ENCODE assay signal across 27 cellular contexts in genomic region chr1:110728388-110728787, GRCh38. TPM values are rescaled to one million over a fixed set of nuclear protein-coding genes. Genes with fewer than 3 reads are reported as not detected.
"Had no signal": no experiment of that assay in that cellular context is flagged by ENCODE, and none has a peak within 500 bp of the region (broad histone marks: within the 10 kb centered on the region; RNA-seq: fewer than 3 reads in every experiment).

No MANE protein-coding gene starts in this region.

- H3K9me3 Mint-ChIP-seq: endodermal cell; immature natural killer cell; nephron; stimulated activated effector memory CD8-positive, alpha-beta T cell treated with anti-CD3 and anti-CD28 coated beads, Interleukin-12 subunit alpha, Interleukin-12 subunit beta, amount 100 ng/mL, for 72 hours; type B pancreatic cell had no signal

- H3K4me3 Mint-ChIP-seq: endodermal cell; immature natural killer cell; nephron; stimulated activated effector memory CD8-positive, alpha-beta T cell treated with anti-CD3 and anti-CD28 coated beads, Interleukin-12 subunit alpha, Interleukin-12 subunit beta, amount 100 ng/mL, for 72 hours; type B pancreatic cell had no signal

- H3K4me1 Mint-ChIP-seq: endodermal cell, nephron had no signal

- DNase-seq: effector CD4-positive, alpha-beta T cell; endodermal cell; erythroblast; foreskin keratinocyte; immature natural killer cell; left ventricle myocardium inferior; mesenchymal stem cell; midbrain; occipital lobe; pancreas; right cardiac atrium; small intestine; stimulated activated CD4-positive, alpha-beta T cell treated with anti-CD3 and anti-CD28 coated beads, Interleukin-12 subunit alpha, Interleukin-12 subunit beta, amount 100 ng/mL, for 4 hours; stimulated activated CD4-positive, alpha-beta T cell treated with anti-CD3 and anti-CD28 coated beads, Interleukin-2, amount 100 ng/mL, for 48 hours; stimulated activated CD8-positive, alpha-beta memory T cell treated with anti-CD3 and anti-CD28 coated beads, Interleukin-4, amount 100 ng/mL, for 48 hours; stimulated activated naive CD8-positive, alpha-beta T cell treated with anti-CD3 and anti-CD28 coated beads, Interleukin-15, Interleukin-2, amounts not matched to agents 100 U/mL and 50 U/mL, for 24 hours; thyroid gland; uterus had no signal

- H3K9me3 ChIP-seq: left ventricle myocardium inferior, pancreas, suprapubic skin, thyroid gland, uterus had no signal

- H3K36me3 Mint-ChIP-seq: immature natural killer cell; stimulated activated effector memory CD8-positive, alpha-beta T cell treated with anti-CD3 and anti-CD28 coated beads, Interleukin-12 subunit alpha, Interleukin-12 subunit beta, amount 100 ng/mL, for 72 hours; type B pancreatic cell had no signal

- H3K36me3 ChIP-seq: left ventricle myocardium inferior, pancreas, suprapubic skin, thyroid gland, uterus had no signal

- H3K27ac ChIP-seq: foreskin keratinocyte, left ventricle myocardium inferior, pancreas, suprapubic skin, thyroid gland, uterus had no signal

- H3K27ac Mint-ChIP-seq: endodermal cell; nephron; progenitor cell of endocrine pancreas; stimulated activated effector memory CD8-positive, alpha-beta T cell treated with anti-CD3 and anti-CD28 coated beads, Interleukin-12 subunit alpha, Interleukin-12 subunit beta, amount 100 ng/mL, for 72 hours; type B pancreatic cell had no signal

- H3K4me3 ChIP-seq: left ventricle myocardium inferior, lung, pancreas, suprapubic skin, thyroid gland, uterus had no signal

- H3K4me1 ChIP-seq: foreskin keratinocyte, left ventricle myocardium inferior, pancreas, suprapubic skin, thyroid gland, uterus had no signal

- ATAC-seq: foreskin keratinocyte; pancreas; right cardiac atrium; stimulated activated effector memory CD8-positive, alpha-beta T cell treated with anti-CD3 and anti-CD28 coated beads, Interleukin-12 subunit alpha, Interleukin-12 subunit beta, amount 100 ng/mL, for 72 hours; stimulated activated naive CD8-positive, alpha-beta T cell treated with anti-CD3 and anti-CD28 coated beads, Interleukin-15, Interleukin-2, amounts not matched to agents 100 U/mL and 50 U/mL, for 24 hours had no signal

- H3K27me3 ChIP-seq: foreskin keratinocyte, pancreas, thyroid gland, uterus had no signal

RNA-seq across cellular contexts. Expression of gene KCNA3, which starts 53.6 kb away (rescaled TPM):
- total RNA-seq: dermis microvascular lymphatic vessel endothelial cell, endothelial cell of umbilical vein, foreskin keratinocyte had no signal
- polyA plus RNA-seq: endothelial cell of umbilical vein, foreskin keratinocyte, keratinocyte had no signal
